ENCODE assay signal across 19 cellular contexts in genomic region chr20:54497931-54498718, GRCh38. TPM values are rescaled to one million over a fixed set of nuclear protein-coding genes. Genes with fewer than 3 reads are reported as not detected.
"Had no signal": no experiment of that assay in that cellular context is flagged by ENCODE, and none has a peak within 500 bp of the region (broad histone marks: within the 10 kb centered on the region; RNA-seq: fewer than 3 reads in every experiment).

No MANE protein-coding gene starts in this region.

- H3K27ac ChIP-seq: ascending aorta, epithelial cell of prostate, VCaP had no signal

- ATAC-seq: left ventricle myocardium superior; natural killer cell; stimulated activated effector memory CD8-positive, alpha-beta T cell treated with anti-CD3 and anti-CD28 coated beads, Interleukin-12 subunit alpha, Interleukin-12 subunit beta, amount 100 ng/mL, for 72 hours had no signal

- H3K4me3 ChIP-seq: ascending aorta had no signal

- H3K27ac Mint-ChIP-seq: natural killer cell; stimulated activated effector memory CD8-positive, alpha-beta T cell treated with anti-CD3 and anti-CD28 coated beads, Interleukin-12 subunit alpha, Interleukin-12 subunit beta, amount 100 ng/mL, for 72 hours had no signal

- H3K4me1 ChIP-seq: ascending aorta had no signal

- H3K9me3 ChIP-seq: ascending aorta had no signal

- FAIRE-seq: bronchial epithelial cell had no signal

- H3K9me3 Mint-ChIP-seq: natural killer cell had no signal

- H3K36me3 Mint-ChIP-seq: natural killer cell; stimulated activated effector memory CD8-positive, alpha-beta T cell treated with anti-CD3 and anti-CD28 coated beads, Interleukin-12 subunit alpha, Interleukin-12 subunit beta, amount 100 ng/mL, for 72 hours had no signal

- H3K4me3 Mint-ChIP-seq: natural killer cell; stimulated activated effector memory CD8-positive, alpha-beta T cell treated with anti-CD3 and anti-CD28 coated beads, Interleukin-12 subunit alpha, Interleukin-12 subunit beta, amount 100 ng/mL, for 72 hours had no signal

- H3K4me1 Mint-ChIP-seq: natural killer cell; stimulated activated effector memory CD8-positive, alpha-beta T cell treated with anti-CD3 and anti-CD28 coated beads, Interleukin-12 subunit alpha, Interleukin-12 subunit beta, amount 100 ng/mL, for 72 hours had no signal

- DNase-seq: activated CD4-positive, alpha-beta T cell treated with anti-CD3 and anti-CD28 coated beads for 1 hour; activated CD4-positive, alpha-beta T cell treated with anti-CD3 and anti-CD28 coated beads, Interleukin-2, amount 50 U/mL, for 4 hours; activated naive CD4-positive, alpha-beta T cell; activated T-cell treated with anti-CD3 and anti-CD28 coated beads for 4 hours; hypothalamus; kidney glomerular epithelial cell; left ventricle myocardium superior; mesenchymal stem cell; natural killer cell; nucleus accumbens; posterior cingulate gyrus; retina; T1000 had no signal

- H3K36me3 ChIP-seq: ascending aorta had no signal

RNA-seq across cellular contexts. Expression of gene DOK5, which starts 22.7 kb away (rescaled TPM):
- total RNA-seq: ascending aorta, bronchial epithelial cell, dermis microvascular lymphatic vessel endothelial cell, natural killer cell had no signal
